18 cellular contexts compared by ENCODE assay signal in genomic region chr5:11069041-11069440, GRCh38.
"Had no signal": no experiment of that assay in that cellular context is flagged by ENCODE, and none has a peak within 500 bp of the region (broad histone marks: within the 10 kb centered on the region; RNA-seq: fewer than 3 reads in every experiment).

No MANE protein-coding gene starts in this region.

- H3K9me3 ChIP-seq: breast epithelium, thyroid gland, uterus had no signal

- H3K4me1 Mint-ChIP-seq: activated CD4-positive, alpha-beta T cell treated with anti-CD3 and anti-CD28 coated beads, Interleukin-2, amount 10 ng/mL, durations not matched to agents 24 days and 14 days; activated naive CD8-positive, alpha-beta T cell treated with anti-CD3 and anti-CD28 coated beads, Interleukin-2, amount 10 ng/mL, durations not matched to agents 7 days and 5 days; naive B cell; stimulated activated effector memory CD8-positive, alpha-beta T cell treated with anti-CD3 and anti-CD28 coated beads, Interleukin-12 subunit alpha, Interleukin-12 subunit beta, amount 100 ng/mL, for 72 hours had no signal

- H3K27ac Mint-ChIP-seq: activated CD4-positive, alpha-beta T cell treated with anti-CD3 and anti-CD28 coated beads, Interleukin-2, amount 10 ng/mL, durations not matched to agents 24 days and 14 days; activated naive CD8-positive, alpha-beta T cell treated with anti-CD3 and anti-CD28 coated beads, Interleukin-2, amount 10 ng/mL, durations not matched to agents 7 days and 5 days; naive B cell; neural progenitor cell; stimulated activated effector memory CD8-positive, alpha-beta T cell treated with anti-CD3 and anti-CD28 coated beads, Interleukin-12 subunit alpha, Interleukin-12 subunit beta, amount 100 ng/mL, for 72 hours; T-helper 1 cell treated with Interleukin-12 subunit alpha and Interleukin-12 subunit beta and Interleukin-4 antibody, amounts not matched to agents 30 μg/mL and 1 μg/mL, for 36 hours had no signal

- H3K27ac ChIP-seq: breast epithelium, neural progenitor cell, sigmoid colon, thyroid gland, uterus had no signal

- H2AFZ ChIP-seq: neural progenitor cell had no signal

- H3K27me3 Mint-ChIP-seq: activated CD4-positive, alpha-beta T cell treated with anti-CD3 and anti-CD28 coated beads, Interleukin-2, amount 10 ng/mL, durations not matched to agents 24 days and 14 days; activated naive CD8-positive, alpha-beta T cell treated with anti-CD3 and anti-CD28 coated beads, Interleukin-2, amount 10 ng/mL, durations not matched to agents 7 days and 5 days had no signal

- H3K4me2 ChIP-seq: neural progenitor cell had no signal

- H3K36me3 Mint-ChIP-seq: activated naive CD8-positive, alpha-beta T cell treated with anti-CD3 and anti-CD28 coated beads, Interleukin-2, amount 10 ng/mL, durations not matched to agents 7 days and 5 days; stimulated activated effector memory CD8-positive, alpha-beta T cell treated with anti-CD3 and anti-CD28 coated beads, Interleukin-12 subunit alpha, Interleukin-12 subunit beta, amount 100 ng/mL, for 72 hours had no signal

- DNase-seq: activated CD4-positive, alpha-beta T cell treated with anti-CD3 and anti-CD28 coated beads, Interleukin-2, amount 10 ng/mL, durations not matched to agents 24 days and 14 days; activated CD4-positive, CD25-positive, alpha-beta regulatory T cell; activated naive CD4-positive, alpha-beta T cell; activated naive CD8-positive, alpha-beta T cell treated with anti-CD3 and anti-CD28 coated beads, Interleukin-2, amount 10 ng/mL, durations not matched to agents 7 days and 5 days; anterior cingulate cortex; cerebellar nuclear complex; effector memory CD4-positive, alpha-beta T cell; foreskin melanocyte; head of caudate nucleus; naive B cell; sigmoid colon; thyroid gland; uterus had no signal

- ATAC-seq: left lobe of liver; stimulated activated effector memory CD8-positive, alpha-beta T cell treated with anti-CD3 and anti-CD28 coated beads, Interleukin-12 subunit alpha, Interleukin-12 subunit beta, amount 100 ng/mL, for 72 hours had no signal

- H3K4me3 ChIP-seq: breast epithelium, neural progenitor cell, sigmoid colon, thyroid gland, uterus had no signal

- H3K4me1 ChIP-seq: breast epithelium, neural progenitor cell, sigmoid colon, thyroid gland, uterus had no signal

- H3K4me3 Mint-ChIP-seq: activated CD4-positive, alpha-beta T cell treated with anti-CD3 and anti-CD28 coated beads, Interleukin-2, amount 10 ng/mL, durations not matched to agents 24 days and 14 days; activated naive CD8-positive, alpha-beta T cell treated with anti-CD3 and anti-CD28 coated beads, Interleukin-2, amount 10 ng/mL, durations not matched to agents 7 days and 5 days; naive B cell; neural progenitor cell; stimulated activated effector memory CD8-positive, alpha-beta T cell treated with anti-CD3 and anti-CD28 coated beads, Interleukin-12 subunit alpha, Interleukin-12 subunit beta, amount 100 ng/mL, for 72 hours; T-helper 1 cell treated with Interleukin-12 subunit alpha and Interleukin-12 subunit beta and Interleukin-4 antibody, amounts not matched to agents 30 μg/mL and 1 μg/mL, for 36 hours had no signal

- H3K27me3 ChIP-seq: breast epithelium, neural progenitor cell, sigmoid colon, thyroid gland, uterus had no signal

- H3K9me3 Mint-ChIP-seq: activated CD4-positive, alpha-beta T cell treated with anti-CD3 and anti-CD28 coated beads, Interleukin-2, amount 10 ng/mL, durations not matched to agents 24 days and 14 days; activated naive CD8-positive, alpha-beta T cell treated with anti-CD3 and anti-CD28 coated beads, Interleukin-2, amount 10 ng/mL, durations not matched to agents 7 days and 5 days; T-helper 1 cell treated with Interleukin-12 subunit alpha and Interleukin-12 subunit beta and Interleukin-4 antibody, amounts not matched to agents 30 μg/mL and 1 μg/mL, for 36 hours had no signal

- H3K36me3 ChIP-seq: breast epithelium, sigmoid colon, thyroid gland, uterus had no signal
